2 cellular contexts compared by ENCODE assay signal in genomic region chr2:74461187-74462053, GRCh38.
TF ChIP-seq lines count a peak whose summit lies in the region.

No MANE protein-coding gene starts in this region.

TF ChIP-seq in SK-N-SH, 30 proteins besides CTCF, POLR2A, EP300 and RAD21 (continued from another document):
- TF ChIP-seq, protein P1, sequence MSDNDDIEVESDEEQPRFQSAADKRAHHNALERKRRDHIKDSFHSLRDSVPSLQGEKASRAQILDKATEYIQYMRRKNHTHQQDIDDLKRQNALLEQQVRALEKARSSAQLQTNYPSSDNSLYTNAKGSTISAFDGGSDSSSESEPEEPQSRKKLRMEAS (IDR thresholded peaks at IDR 0.05; ENCODE audit: low read depth), result no peak
- TF ChIP-seq FOSL2 (IDR thresholded peaks at IDR 0.05; ENCODE audit: borderline replicate concordance, low read depth) (no peak), MXI1 (IDR thresholded peaks at IDR 0.05; ENCODE audit: low read depth, low read length) (no peak), POLR2AphosphoS5 (IDR thresholded peaks at IDR 0.05; ENCODE audit: low read depth, low read length) (no peak), NFIC (IDR thresholded peaks at IDR 0.05; ENCODE audit: borderline replicate concordance) (no peak), FOXJ3 (CRISPR knock-in tag; IDR thresholded peaks at IDR 0.05) (no peak), USF1 (IDR thresholded peaks at IDR 0.05; ENCODE audit: borderline replicate concordance, low read depth) (no peak), SIN3A (IDR thresholded peaks at IDR 0.05; ENCODE audit: borderline replicate concordance, low read depth, low read length) (no peak), SMC3 (IDR thresholded peaks at IDR 0.05; ENCODE audit: low read depth, low read length) (no peak), MEF2A (IDR thresholded peaks at IDR 0.05; ENCODE audit: borderline replicate concordance, low read depth) (no peak)
- TF ChIP-seq, protein P2, sequence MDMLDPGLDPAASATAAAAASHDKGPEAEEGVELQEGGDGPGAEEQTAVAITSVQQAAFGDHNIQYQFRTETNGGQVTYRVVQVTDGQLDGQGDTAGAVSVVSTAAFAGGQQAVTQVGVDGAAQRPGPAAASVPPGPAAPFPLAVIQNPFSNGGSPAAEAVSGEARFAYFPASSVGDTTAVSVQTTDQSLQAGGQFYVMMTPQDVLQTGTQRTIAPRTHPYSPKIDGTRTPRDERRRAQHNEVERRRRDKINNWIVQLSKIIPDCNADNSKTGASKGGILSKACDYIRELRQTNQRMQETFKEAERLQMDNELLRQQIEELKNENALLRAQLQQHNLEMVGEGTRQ (IDR thresholded peaks at IDR 0.05; ENCODE audit: borderline replicate concordance, low read depth, low read length), result no peak

TF ChIP-seq in SK-N-SH treated with all-trans-retinoic acid at 6 μM for 48 hours, 23 proteins besides CTCF, POLR2A, EP300 and RAD21 (continued from another document):
- TF ChIP-seq, protein P3, sequence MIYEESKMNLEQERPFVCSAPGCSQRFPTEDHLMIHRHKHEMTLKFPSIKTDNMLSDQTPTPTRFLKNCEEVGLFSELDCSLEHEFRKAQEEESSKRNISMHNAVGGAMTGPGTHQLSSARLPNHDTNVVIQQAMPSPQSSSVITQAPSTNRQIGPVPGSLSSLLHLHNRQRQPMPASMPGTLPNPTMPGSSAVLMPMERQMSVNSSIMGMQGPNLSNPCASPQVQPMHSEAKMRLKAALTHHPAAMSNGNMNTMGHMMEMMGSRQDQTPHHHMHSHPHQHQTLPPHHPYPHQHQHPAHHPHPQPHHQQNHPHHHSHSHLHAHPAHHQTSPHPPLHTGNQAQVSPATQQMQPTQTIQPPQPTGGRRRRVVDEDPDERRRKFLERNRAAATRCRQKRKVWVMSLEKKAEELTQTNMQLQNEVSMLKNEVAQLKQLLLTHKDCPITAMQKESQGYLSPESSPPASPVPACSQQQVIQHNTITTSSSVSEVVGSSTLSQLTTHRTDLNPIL (CRISPR knock-in tag; IDR thresholded peaks at IDR 0.05; ENCODE audit: low read depth), result no peak
- TF ChIP-seq RARB (CRISPR knock-in tag; IDR thresholded peaks at IDR 0.05), result no peak
- no peak for TF ChIP-seq SNAI2 (CRISPR knock-in tag; IDR thresholded peaks at IDR 0.05)
TF ChIP-seq in SK-N-SH treated with all-trans-retinoic acid at 6 μM for 48 hours: peak in this region for 0.
